ENCODE assay signal across 1 cellular context in the genomic region with DNA sequence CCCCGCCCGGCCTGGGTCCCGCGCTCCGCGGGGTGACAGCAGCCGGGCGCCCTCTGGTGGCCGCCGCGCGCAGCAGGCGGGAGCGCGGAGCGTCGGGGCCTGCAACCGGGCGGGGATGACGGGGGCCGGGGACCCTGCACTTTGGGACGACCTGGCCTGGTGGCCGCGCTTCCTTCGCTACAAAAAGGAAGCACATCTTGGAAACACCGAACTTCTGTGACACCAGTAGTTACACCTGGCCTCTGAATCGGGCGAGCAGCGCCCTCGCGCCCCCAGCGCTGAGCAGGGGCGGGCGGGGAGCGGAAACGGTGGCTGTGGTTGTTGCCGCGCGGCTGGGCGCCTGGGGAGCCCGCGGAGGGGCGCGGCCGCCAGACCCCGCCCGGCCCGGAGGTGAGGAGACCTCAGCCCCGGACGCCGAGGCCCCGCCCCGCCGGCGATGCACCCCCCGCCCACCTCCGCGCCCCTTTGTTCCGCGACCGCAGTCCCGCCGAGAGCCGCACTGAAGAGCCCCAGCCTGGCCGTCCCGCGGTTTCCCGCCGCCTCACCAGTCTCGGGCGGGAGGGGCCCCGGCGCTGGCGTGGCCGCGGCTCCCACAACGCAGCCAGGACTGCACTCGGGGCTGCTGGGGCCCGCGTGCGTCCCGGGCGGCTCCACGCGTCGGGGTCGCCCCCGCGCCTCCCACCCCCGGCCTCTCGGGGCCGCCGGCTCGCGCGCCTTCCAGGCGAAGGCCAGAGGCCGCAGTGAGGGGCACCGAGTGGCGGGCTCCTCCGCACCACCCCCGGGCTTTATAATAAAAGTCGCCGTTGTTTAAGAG.
TF ChIP-seq lines count a peak whose summit lies in the region.

No MANE protein-coding gene starts in this region.

TF ChIP-seq in K562, 482 proteins besides CTCF, POLR2A, EP300 and RAD21 (continued from another document and continues in another):
- TF ChIP-seq, protein P1, sequence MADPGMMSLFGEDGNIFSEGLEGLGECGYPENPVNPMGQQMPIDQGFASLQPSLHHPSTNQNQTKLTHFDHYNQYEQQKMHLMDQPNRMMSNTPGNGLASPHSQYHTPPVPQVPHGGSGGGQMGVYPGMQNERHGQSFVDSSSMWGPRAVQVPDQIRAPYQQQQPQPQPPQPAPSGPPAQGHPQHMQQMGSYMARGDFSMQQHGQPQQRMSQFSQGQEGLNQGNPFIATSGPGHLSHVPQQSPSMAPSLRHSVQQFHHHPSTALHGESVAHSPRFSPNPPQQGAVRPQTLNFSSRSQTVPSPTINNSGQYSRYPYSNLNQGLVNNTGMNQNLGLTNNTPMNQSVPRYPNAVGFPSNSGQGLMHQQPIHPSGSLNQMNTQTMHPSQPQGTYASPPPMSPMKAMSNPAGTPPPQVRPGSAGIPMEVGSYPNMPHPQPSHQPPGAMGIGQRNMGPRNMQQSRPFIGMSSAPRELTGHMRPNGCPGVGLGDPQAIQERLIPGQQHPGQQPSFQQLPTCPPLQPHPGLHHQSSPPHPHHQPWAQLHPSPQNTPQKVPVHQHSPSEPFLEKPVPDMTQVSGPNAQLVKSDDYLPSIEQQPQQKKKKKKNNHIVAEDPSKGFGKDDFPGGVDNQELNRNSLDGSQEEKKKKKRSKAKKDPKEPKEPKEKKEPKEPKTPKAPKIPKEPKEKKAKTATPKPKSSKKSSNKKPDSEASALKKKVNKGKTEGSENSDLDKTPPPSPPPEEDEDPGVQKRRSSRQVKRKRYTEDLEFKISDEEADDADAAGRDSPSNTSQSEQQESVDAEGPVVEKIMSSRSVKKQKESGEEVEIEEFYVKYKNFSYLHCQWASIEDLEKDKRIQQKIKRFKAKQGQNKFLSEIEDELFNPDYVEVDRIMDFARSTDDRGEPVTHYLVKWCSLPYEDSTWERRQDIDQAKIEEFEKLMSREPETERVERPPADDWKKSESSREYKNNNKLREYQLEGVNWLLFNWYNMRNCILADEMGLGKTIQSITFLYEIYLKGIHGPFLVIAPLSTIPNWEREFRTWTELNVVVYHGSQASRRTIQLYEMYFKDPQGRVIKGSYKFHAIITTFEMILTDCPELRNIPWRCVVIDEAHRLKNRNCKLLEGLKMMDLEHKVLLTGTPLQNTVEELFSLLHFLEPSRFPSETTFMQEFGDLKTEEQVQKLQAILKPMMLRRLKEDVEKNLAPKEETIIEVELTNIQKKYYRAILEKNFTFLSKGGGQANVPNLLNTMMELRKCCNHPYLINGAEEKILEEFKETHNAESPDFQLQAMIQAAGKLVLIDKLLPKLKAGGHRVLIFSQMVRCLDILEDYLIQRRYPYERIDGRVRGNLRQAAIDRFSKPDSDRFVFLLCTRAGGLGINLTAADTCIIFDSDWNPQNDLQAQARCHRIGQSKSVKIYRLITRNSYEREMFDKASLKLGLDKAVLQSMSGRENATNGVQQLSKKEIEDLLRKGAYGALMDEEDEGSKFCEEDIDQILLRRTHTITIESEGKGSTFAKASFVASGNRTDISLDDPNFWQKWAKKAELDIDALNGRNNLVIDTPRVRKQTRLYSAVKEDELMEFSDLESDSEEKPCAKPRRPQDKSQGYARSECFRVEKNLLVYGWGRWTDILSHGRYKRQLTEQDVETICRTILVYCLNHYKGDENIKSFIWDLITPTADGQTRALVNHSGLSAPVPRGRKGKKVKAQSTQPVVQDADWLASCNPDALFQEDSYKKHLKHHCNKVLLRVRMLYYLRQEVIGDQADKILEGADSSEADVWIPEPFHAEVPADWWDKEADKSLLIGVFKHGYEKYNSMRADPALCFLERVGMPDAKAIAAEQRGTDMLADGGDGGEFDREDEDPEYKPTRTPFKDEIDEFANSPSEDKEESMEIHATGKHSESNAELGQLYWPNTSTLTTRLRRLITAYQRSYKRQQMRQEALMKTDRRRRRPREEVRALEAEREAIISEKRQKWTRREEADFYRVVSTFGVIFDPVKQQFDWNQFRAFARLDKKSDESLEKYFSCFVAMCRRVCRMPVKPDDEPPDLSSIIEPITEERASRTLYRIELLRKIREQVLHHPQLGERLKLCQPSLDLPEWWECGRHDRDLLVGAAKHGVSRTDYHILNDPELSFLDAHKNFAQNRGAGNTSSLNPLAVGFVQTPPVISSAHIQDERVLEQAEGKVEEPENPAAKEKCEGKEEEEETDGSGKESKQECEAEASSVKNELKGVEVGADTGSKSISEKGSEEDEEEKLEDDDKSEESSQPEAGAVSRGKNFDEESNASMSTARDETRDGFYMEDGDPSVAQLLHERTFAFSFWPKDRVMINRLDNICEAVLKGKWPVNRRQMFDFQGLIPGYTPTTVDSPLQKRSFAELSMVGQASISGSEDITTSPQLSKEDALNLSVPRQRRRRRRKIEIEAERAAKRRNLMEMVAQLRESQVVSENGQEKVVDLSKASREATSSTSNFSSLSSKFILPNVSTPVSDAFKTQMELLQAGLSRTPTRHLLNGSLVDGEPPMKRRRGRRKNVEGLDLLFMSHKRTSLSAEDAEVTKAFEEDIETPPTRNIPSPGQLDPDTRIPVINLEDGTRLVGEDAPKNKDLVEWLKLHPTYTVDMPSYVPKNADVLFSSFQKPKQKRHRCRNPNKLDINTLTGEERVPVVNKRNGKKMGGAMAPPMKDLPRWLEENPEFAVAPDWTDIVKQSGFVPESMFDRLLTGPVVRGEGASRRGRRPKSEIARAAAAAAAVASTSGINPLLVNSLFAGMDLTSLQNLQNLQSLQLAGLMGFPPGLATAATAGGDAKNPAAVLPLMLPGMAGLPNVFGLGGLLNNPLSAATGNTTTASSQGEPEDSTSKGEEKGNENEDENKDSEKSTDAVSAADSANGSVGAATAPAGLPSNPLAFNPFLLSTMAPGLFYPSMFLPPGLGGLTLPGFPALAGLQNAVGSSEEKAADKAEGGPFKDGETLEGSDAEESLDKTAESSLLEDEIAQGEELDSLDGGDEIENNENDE (IDR thresholded peaks at IDR 0.05; ENCODE audit: low read depth, low read length) = no peak
- TF ChIP-seq GTF2E2 (tag; IDR thresholded peaks at IDR 0.05) (peak; percentile 64), SRSF7 (optimal IDR thresholded peaks at IDR 0.05; ENCODE audit: low read depth, low read length) (no peak), MTF1 (CRISPR knock-in tag; IDR thresholded peaks at IDR 0.05; ENCODE audit: borderline replicate concordance) (no peak), RFX7 (CRISPR knock-in tag; IDR thresholded peaks at IDR 0.05) (no peak), PTTG1 (tag; IDR thresholded peaks at IDR 0.05; ENCODE audit: low read depth) (no peak), FOS (IDR thresholded peaks at IDR 0.05; ENCODE audit: extremely low read depth, insufficient read length) (no peak), ZBTB7A (IDR thresholded peaks at IDR 0.05; ENCODE audit: borderline replicate concordance, control insufficient read depth, low read depth, low read length) (peak; percentile 95), RCOR1 (IDR thresholded peaks at IDR 0.05; ENCODE audit: borderline replicate concordance in 1 of 2, low read depth in 2 of 2, low read length in 2 of 2) (peak in 1 of 2 experiments; percentile 10; a peak in 1 of 4 replicates), PRMT5 (CRISPR knock-in tag; IDR thresholded peaks at IDR 0.05) (no peak)
- TF ChIP-seq, protein P2, sequence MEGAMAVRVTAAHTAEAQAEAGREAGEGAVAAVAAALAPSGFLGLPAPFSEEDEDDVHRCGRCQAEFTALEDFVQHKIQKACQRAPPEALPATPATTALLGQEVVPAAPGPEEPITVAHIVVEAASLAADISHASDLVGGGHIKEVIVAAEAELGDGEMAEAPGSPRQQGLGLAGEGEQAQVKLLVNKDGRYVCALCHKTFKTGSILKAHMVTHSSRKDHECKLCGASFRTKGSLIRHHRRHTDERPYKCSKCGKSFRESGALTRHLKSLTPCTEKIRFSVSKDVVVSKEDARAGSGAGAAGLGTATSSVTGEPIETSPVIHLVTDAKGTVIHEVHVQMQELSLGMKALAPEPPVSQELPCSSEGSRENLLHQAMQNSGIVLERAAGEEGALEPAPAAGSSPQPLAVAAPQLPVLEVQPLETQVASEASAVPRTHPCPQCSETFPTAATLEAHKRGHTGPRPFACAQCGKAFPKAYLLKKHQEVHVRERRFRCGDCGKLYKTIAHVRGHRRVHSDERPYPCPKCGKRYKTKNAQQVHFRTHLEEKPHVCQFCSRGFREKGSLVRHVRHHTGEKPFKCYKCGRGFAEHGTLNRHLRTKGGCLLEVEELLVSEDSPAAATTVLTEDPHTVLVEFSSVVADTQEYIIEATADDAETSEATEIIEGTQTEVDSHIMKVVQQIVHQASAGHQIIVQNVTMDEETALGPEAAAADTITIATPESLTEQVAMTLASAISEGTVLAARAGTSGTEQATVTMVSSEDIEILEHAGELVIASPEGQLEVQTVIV (CRISPR knock-in tag; IDR thresholded peaks at IDR 0.05; ENCODE audit: borderline replicate concordance) = no peak
- TF ChIP-seq, protein P3, sequence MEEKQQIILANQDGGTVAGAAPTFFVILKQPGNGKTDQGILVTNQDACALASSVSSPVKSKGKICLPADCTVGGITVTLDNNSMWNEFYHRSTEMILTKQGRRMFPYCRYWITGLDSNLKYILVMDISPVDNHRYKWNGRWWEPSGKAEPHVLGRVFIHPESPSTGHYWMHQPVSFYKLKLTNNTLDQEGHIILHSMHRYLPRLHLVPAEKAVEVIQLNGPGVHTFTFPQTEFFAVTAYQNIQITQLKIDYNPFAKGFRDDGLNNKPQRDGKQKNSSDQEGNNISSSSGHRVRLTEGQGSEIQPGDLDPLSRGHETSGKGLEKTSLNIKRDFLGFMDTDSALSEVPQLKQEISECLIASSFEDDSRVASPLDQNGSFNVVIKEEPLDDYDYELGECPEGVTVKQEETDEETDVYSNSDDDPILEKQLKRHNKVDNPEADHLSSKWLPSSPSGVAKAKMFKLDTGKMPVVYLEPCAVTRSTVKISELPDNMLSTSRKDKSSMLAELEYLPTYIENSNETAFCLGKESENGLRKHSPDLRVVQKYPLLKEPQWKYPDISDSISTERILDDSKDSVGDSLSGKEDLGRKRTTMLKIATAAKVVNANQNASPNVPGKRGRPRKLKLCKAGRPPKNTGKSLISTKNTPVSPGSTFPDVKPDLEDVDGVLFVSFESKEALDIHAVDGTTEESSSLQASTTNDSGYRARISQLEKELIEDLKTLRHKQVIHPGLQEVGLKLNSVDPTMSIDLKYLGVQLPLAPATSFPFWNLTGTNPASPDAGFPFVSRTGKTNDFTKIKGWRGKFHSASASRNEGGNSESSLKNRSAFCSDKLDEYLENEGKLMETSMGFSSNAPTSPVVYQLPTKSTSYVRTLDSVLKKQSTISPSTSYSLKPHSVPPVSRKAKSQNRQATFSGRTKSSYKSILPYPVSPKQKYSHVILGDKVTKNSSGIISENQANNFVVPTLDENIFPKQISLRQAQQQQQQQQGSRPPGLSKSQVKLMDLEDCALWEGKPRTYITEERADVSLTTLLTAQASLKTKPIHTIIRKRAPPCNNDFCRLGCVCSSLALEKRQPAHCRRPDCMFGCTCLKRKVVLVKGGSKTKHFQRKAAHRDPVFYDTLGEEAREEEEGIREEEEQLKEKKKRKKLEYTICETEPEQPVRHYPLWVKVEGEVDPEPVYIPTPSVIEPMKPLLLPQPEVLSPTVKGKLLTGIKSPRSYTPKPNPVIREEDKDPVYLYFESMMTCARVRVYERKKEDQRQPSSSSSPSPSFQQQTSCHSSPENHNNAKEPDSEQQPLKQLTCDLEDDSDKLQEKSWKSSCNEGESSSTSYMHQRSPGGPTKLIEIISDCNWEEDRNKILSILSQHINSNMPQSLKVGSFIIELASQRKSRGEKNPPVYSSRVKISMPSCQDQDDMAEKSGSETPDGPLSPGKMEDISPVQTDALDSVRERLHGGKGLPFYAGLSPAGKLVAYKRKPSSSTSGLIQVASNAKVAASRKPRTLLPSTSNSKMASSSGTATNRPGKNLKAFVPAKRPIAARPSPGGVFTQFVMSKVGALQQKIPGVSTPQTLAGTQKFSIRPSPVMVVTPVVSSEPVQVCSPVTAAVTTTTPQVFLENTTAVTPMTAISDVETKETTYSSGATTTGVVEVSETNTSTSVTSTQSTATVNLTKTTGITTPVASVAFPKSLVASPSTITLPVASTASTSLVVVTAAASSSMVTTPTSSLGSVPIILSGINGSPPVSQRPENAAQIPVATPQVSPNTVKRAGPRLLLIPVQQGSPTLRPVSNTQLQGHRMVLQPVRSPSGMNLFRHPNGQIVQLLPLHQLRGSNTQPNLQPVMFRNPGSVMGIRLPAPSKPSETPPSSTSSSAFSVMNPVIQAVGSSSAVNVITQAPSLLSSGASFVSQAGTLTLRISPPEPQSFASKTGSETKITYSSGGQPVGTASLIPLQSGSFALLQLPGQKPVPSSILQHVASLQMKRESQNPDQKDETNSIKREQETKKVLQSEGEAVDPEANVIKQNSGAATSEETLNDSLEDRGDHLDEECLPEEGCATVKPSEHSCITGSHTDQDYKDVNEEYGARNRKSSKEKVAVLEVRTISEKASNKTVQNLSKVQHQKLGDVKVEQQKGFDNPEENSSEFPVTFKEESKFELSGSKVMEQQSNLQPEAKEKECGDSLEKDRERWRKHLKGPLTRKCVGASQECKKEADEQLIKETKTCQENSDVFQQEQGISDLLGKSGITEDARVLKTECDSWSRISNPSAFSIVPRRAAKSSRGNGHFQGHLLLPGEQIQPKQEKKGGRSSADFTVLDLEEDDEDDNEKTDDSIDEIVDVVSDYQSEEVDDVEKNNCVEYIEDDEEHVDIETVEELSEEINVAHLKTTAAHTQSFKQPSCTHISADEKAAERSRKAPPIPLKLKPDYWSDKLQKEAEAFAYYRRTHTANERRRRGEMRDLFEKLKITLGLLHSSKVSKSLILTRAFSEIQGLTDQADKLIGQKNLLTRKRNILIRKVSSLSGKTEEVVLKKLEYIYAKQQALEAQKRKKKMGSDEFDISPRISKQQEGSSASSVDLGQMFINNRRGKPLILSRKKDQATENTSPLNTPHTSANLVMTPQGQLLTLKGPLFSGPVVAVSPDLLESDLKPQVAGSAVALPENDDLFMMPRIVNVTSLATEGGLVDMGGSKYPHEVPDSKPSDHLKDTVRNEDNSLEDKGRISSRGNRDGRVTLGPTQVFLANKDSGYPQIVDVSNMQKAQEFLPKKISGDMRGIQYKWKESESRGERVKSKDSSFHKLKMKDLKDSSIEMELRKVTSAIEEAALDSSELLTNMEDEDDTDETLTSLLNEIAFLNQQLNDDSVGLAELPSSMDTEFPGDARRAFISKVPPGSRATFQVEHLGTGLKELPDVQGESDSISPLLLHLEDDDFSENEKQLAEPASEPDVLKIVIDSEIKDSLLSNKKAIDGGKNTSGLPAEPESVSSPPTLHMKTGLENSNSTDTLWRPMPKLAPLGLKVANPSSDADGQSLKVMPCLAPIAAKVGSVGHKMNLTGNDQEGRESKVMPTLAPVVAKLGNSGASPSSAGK (IDR thresholded peaks at IDR 0.05) = no peak; the same call in 1 of the 2 replicates
- TF ChIP-seq, protein P4, sequence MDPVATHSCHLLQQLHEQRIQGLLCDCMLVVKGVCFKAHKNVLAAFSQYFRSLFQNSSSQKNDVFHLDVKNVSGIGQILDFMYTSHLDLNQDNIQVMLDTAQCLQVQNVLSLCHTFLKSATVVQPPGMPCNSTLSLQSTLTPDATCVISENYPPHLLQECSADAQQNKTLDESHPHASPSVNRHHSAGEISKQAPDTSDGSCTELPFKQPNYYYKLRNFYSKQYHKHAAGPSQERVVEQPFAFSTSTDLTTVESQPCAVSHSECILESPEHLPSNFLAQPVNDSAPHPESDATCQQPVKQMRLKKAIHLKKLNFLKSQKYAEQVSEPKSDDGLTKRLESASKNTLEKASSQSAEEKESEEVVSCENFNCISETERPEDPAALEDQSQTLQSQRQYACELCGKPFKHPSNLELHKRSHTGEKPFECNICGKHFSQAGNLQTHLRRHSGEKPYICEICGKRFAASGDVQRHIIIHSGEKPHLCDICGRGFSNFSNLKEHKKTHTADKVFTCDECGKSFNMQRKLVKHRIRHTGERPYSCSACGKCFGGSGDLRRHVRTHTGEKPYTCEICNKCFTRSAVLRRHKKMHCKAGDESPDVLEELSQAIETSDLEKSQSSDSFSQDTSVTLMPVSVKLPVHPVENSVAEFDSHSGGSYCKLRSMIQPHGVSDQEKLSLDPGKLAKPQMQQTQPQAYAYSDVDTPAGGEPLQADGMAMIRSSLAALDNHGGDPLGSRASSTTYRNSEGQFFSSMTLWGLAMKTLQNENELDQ (CRISPR knock-in tag; IDR thresholded peaks at IDR 0.05; ENCODE audit: borderline replicate concordance) = no peak
